1 cellular context compared by ENCODE assay signal in genomic region chr6:16839780-16840179, GRCh38.
A peak's percentile ranks its signal among the peaks of the same experiment; 100 is the strongest.
TF ChIP-seq lines count a peak whose summit lies in the region.

No MANE protein-coding gene starts in this region.

TF ChIP-seq in K562, 482 proteins besides CTCF, POLR2A, EP300 and RAD21 (continued from another document and continues in another):
- TF ChIP-seq, protein P1, sequence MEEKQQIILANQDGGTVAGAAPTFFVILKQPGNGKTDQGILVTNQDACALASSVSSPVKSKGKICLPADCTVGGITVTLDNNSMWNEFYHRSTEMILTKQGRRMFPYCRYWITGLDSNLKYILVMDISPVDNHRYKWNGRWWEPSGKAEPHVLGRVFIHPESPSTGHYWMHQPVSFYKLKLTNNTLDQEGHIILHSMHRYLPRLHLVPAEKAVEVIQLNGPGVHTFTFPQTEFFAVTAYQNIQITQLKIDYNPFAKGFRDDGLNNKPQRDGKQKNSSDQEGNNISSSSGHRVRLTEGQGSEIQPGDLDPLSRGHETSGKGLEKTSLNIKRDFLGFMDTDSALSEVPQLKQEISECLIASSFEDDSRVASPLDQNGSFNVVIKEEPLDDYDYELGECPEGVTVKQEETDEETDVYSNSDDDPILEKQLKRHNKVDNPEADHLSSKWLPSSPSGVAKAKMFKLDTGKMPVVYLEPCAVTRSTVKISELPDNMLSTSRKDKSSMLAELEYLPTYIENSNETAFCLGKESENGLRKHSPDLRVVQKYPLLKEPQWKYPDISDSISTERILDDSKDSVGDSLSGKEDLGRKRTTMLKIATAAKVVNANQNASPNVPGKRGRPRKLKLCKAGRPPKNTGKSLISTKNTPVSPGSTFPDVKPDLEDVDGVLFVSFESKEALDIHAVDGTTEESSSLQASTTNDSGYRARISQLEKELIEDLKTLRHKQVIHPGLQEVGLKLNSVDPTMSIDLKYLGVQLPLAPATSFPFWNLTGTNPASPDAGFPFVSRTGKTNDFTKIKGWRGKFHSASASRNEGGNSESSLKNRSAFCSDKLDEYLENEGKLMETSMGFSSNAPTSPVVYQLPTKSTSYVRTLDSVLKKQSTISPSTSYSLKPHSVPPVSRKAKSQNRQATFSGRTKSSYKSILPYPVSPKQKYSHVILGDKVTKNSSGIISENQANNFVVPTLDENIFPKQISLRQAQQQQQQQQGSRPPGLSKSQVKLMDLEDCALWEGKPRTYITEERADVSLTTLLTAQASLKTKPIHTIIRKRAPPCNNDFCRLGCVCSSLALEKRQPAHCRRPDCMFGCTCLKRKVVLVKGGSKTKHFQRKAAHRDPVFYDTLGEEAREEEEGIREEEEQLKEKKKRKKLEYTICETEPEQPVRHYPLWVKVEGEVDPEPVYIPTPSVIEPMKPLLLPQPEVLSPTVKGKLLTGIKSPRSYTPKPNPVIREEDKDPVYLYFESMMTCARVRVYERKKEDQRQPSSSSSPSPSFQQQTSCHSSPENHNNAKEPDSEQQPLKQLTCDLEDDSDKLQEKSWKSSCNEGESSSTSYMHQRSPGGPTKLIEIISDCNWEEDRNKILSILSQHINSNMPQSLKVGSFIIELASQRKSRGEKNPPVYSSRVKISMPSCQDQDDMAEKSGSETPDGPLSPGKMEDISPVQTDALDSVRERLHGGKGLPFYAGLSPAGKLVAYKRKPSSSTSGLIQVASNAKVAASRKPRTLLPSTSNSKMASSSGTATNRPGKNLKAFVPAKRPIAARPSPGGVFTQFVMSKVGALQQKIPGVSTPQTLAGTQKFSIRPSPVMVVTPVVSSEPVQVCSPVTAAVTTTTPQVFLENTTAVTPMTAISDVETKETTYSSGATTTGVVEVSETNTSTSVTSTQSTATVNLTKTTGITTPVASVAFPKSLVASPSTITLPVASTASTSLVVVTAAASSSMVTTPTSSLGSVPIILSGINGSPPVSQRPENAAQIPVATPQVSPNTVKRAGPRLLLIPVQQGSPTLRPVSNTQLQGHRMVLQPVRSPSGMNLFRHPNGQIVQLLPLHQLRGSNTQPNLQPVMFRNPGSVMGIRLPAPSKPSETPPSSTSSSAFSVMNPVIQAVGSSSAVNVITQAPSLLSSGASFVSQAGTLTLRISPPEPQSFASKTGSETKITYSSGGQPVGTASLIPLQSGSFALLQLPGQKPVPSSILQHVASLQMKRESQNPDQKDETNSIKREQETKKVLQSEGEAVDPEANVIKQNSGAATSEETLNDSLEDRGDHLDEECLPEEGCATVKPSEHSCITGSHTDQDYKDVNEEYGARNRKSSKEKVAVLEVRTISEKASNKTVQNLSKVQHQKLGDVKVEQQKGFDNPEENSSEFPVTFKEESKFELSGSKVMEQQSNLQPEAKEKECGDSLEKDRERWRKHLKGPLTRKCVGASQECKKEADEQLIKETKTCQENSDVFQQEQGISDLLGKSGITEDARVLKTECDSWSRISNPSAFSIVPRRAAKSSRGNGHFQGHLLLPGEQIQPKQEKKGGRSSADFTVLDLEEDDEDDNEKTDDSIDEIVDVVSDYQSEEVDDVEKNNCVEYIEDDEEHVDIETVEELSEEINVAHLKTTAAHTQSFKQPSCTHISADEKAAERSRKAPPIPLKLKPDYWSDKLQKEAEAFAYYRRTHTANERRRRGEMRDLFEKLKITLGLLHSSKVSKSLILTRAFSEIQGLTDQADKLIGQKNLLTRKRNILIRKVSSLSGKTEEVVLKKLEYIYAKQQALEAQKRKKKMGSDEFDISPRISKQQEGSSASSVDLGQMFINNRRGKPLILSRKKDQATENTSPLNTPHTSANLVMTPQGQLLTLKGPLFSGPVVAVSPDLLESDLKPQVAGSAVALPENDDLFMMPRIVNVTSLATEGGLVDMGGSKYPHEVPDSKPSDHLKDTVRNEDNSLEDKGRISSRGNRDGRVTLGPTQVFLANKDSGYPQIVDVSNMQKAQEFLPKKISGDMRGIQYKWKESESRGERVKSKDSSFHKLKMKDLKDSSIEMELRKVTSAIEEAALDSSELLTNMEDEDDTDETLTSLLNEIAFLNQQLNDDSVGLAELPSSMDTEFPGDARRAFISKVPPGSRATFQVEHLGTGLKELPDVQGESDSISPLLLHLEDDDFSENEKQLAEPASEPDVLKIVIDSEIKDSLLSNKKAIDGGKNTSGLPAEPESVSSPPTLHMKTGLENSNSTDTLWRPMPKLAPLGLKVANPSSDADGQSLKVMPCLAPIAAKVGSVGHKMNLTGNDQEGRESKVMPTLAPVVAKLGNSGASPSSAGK (IDR thresholded peaks at IDR 0.05) = no peak
- TF ChIP-seq, protein P2, sequence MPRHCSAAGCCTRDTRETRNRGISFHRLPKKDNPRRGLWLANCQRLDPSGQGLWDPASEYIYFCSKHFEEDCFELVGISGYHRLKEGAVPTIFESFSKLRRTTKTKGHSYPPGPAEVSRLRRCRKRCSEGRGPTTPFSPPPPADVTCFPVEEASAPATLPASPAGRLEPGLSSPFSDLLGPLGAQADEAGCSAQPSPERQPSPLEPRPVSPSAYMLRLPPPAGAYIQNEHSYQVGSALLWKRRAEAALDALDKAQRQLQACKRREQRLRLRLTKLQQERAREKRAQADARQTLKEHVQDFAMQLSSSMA (CRISPR knock-in tag; IDR thresholded peaks at IDR 0.05) = no peak
- no peak for TF ChIP-seq ZKSCAN3 (CRISPR knock-in tag; IDR thresholded peaks at IDR 0.05)
- no peak for TF ChIP-seq SMC3 (conservative IDR thresholded peaks at IDR 0.05; ENCODE audit: insufficient read depth, low read depth, low read length)
- peak; percentile 31; the same call in 1 of the 2 replicates for TF ChIP-seq ZNF311 (CRISPR knock-in tag; IDR thresholded peaks at IDR 0.05)
- no peak for TF ChIP-seq EGR1 (conservative IDR thresholded peaks at IDR 0.05)
- TF ChIP-seq ZNF12 (CRISPR knock-in tag; IDR thresholded peaks at IDR 0.05) = no peak
- no peak for TF ChIP-seq BDP1 (IDR thresholded peaks at IDR 0.05; ENCODE audit: insufficient read depth, insufficient read length)
- TF ChIP-seq GABPB1 (CRISPR knock-in tag; IDR thresholded peaks at IDR 0.05) = no peak
- peak; percentile 57; the same call in 1 of the 2 replicates for TF ChIP-seq ZNF445 (CRISPR knock-in tag; IDR thresholded peaks at IDR 0.05; ENCODE audit: low read depth)
- no peak for TF ChIP-seq RERE (CRISPR knock-in tag; IDR thresholded peaks at IDR 0.05; ENCODE audit: borderline replicate concordance)
- TF ChIP-seq ATF1 (CRISPR knock-in tag; IDR thresholded peaks at IDR 0.05) = no peak
- TF ChIP-seq ATF1 (tag; IDR thresholded peaks at IDR 0.05) = no peak
- peak; percentile 58; the same call in 1 of the 2 replicates for TF ChIP-seq ZBTB9 (CRISPR knock-in tag; IDR thresholded peaks at IDR 0.05)
- no peak for TF ChIP-seq ZNF354B (CRISPR knock-in tag; IDR thresholded peaks at IDR 0.05)
- 0 out of 2 replicates have a peak, but pooled peaks have one; percentile 17 for TF ChIP-seq ZNF134 (CRISPR knock-in tag; conservative IDR thresholded peaks at IDR 0.05)
- TF ChIP-seq, protein P3, sequence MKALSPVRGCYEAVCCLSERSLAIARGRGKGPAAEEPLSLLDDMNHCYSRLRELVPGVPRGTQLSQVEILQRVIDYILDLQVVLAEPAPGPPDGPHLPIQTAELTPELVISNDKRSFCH (CRISPR knock-in tag; IDR thresholded peaks at IDR 0.05) = no peak
- TF ChIP-seq, protein P3 (tag; IDR thresholded peaks at IDR 0.05) = no peak
- TF ChIP-seq ZNF512 (tag; IDR thresholded peaks at IDR 0.05) = no peak
- 0 out of 2 replicates have a peak, but pooled peaks have one; percentile 32 for TF ChIP-seq NFXL1 (CRISPR knock-in tag; IDR thresholded peaks at IDR 0.05)
- TF ChIP-seq, protein P4, sequence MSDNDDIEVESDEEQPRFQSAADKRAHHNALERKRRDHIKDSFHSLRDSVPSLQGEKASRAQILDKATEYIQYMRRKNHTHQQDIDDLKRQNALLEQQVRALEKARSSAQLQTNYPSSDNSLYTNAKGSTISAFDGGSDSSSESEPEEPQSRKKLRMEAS (CRISPR knock-in tag; IDR thresholded peaks at IDR 0.05) = no peak
- no peak for TF ChIP-seq PHB (CRISPR knock-in tag; IDR thresholded peaks at IDR 0.05)
- no peak for TF ChIP-seq PCBP2 (IDR thresholded peaks at IDR 0.05; ENCODE audit: low read depth, low read length, poor library complexity, severe bottlenecking)
- no peak for TF ChIP-seq SMARCE1 (IDR thresholded peaks at IDR 0.05)
- TF ChIP-seq, protein P5, sequence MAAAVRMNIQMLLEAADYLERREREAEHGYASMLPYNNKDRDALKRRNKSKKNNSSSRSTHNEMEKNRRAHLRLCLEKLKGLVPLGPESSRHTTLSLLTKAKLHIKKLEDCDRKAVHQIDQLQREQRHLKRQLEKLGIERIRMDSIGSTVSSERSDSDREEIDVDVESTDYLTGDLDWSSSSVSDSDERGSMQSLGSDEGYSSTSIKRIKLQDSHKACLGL (CRISPR knock-in tag; IDR thresholded peaks at IDR 0.05; ENCODE audit: borderline replicate concordance, poor library complexity, severe bottlenecking) = no peak
- TF ChIP-seq, protein P6, sequence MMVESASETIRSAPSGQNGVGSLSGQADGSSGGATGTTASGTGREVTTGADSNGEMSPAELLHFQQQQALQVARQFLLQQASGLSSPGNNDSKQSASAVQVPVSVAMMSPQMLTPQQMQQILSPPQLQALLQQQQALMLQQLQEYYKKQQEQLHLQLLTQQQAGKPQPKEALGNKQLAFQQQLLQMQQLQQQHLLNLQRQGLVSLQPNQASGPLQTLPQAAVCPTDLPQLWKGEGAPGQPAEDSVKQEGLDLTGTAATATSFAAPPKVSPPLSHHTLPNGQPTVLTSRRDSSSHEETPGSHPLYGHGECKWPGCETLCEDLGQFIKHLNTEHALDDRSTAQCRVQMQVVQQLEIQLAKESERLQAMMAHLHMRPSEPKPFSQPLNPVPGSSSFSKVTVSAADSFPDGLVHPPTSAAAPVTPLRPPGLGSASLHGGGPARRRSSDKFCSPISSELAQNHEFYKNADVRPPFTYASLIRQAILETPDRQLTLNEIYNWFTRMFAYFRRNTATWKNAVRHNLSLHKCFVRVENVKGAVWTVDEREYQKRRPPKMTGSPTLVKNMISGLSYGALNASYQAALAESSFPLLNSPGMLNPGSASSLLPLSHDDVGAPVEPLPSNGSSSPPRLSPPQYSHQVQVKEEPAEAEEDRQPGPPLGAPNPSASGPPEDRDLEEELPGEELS (CRISPR knock-in tag; IDR thresholded peaks at IDR 0.05; ENCODE audit: borderline replicate concordance) = no peak
- no peak for TF ChIP-seq ZNF146 (CRISPR knock-in tag; IDR thresholded peaks at IDR 0.05; ENCODE audit: unreplicated experiment)
- TF ChIP-seq, protein P7, sequence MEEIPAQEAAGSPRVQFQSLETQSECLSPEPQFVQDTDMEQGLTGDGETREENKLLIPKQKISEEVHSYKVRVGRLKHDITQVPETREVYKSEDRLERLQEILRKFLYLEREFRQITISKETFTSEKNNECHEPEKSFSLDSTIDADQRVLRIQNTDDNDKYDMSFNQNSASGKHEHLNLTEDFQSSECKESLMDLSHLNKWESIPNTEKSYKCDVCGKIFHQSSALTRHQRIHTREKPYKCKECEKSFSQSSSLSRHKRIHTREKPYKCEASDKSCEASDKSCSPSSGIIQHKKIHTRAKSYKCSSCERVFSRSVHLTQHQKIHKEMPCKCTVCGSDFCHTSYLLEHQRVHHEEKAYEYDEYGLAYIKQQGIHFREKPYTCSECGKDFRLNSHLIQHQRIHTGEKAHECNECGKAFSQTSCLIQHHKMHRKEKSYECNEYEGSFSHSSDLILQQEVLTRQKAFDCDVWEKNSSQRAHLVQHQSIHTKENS (CRISPR knock-in tag; IDR thresholded peaks at IDR 0.05) = no peak
- TF ChIP-seq MTA3 (IDR thresholded peaks at IDR 0.05; ENCODE audit: borderline replicate concordance) = no peak
